In the genomic region with DNA sequence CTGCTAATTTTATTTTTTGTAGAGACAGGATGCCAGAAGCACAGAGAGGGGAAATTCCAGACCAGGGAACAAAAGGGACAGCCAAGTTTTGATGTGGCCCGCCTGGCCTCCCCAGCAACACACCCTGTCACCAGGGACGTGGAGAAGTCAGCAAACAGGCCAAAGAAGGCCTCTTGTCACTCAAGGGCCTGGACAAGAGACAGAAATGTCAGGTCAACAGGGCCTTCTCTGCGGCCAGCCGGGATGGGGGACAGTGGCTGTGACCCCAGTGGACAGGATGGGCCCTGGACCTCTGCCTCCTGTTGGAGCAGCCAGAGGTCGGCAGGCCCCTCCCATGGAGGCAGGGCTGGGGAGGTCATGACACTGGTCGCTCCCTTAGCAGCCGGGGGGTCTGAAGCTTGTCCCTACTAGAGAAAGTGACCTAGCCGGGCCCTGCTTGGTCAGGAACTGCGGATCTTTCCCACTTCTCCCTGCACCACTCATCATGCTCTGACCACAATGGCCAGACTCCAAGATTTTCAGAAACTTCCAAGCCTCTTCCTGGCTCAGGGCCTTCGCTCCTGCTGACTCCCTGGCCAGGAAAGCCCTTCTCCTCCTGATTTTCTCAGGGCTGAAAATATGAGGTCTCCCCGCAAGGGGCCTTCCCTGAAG, we compare ENCODE assay signal across 9 cellular contexts. TPM values are rescaled to one million over a fixed set of nuclear protein-coding genes. Genes with fewer than 3 reads are reported as not detected.
DNase-seq lines count a peak whose midpoint lies in the region; ATAC-seq lines count a peak whose summit lies in the region.
"Had no signal": no experiment of that assay in that cellular context is flagged by ENCODE, and none has a peak within 500 bp of the region (broad histone marks: within the 10 kb centered on the region; RNA-seq: fewer than 3 reads in every experiment).

No MANE protein-coding gene starts in this region.

- H3K9me3 Mint-ChIP-seq in activated naive CD4-positive, alpha-beta T cell treated with anti-CD3 and anti-CD28 coated beads for 36 hours: no peaks in the 10 kb centered on the region
- no peaks in the 10 kb centered on the region for H3K9me3 Mint-ChIP-seq in activated naive CD4-positive, alpha-beta T cell treated with anti-CD3 and anti-CD28 coated beads, Interleukin-2, amount 10 ng/mL, durations not matched to agents 7 days and 5 days

- peak overlapping the region in 10 of 11 experiments; percentile 2 to 78 (median 42); a peak in 10 of 22 replicates for H3K9ac ChIP-seq in BLaER1 treated with 17β-estradiol and CSF1 and Interleukin-3, amounts not matched to agents 10 nM and 100 nM

- H3K4me1 ChIP-seq in BLaER1 treated with 17β-estradiol and CSF1 and Interleukin-3, amounts not matched to agents 10 nM and 100 nM: peaks cover 40 to 72% (median 47%) of the 10 kb centered on the region in 10 experiments

- ATAC-seq in left cardiac atrium (peak; percentile 76 to 80), HG02885 (IDR thresholded peaks at IDR 0.05; ENCODE audit: poor library complexity, unreplicated experiment) (no peak), HG02610 (IDR thresholded peaks at IDR 0.05; ENCODE audit: unreplicated experiment) (no peak)

- H3K9me3 ChIP-seq in BLaER1 treated with 17β-estradiol and CSF1 and Interleukin-3, amounts not matched to agents 10 nM and 100 nM (replicated peaks in 1 of 11): no peaks in the 10 kb centered on the region
- H3K9me3 ChIP-seq: SJCRH30 had no signal

- CTCF ChIA-PET in activated naive CD4-positive, alpha-beta T cell treated with anti-CD3 and anti-CD28 coated beads for 36 hours (lab: Charles Lee): no interaction called here
- CTCF ChIA-PET in activated naive CD4-positive, alpha-beta T cell treated with anti-CD3 and anti-CD28 coated beads, Interleukin-2, amount 10 ng/mL, durations not matched to agents 7 days and 5 days (lab: Charles Lee): no interaction called here

- no peaks in the 10 kb centered on the region for H3K36me3 ChIP-seq in BLaER1 treated with 17β-estradiol and CSF1 and Interleukin-3, amounts not matched to agents 10 nM and 100 nM
- H3K36me3 ChIP-seq: SJCRH30 had no signal

- peak overlapping the region; percentile 77 to 95 (median 85) for H3K4me2 ChIP-seq in BLaER1 treated with 17β-estradiol and CSF1 and Interleukin-3, amounts not matched to agents 10 nM and 100 nM

- no peaks in the 10 kb centered on the region for H3K27me3 ChIP-seq in BLaER1 treated with 17β-estradiol and CSF1 and Interleukin-3, amounts not matched to agents 10 nM and 100 nM

- peak overlapping the region; percentile 33 to 87 (median 63); a peak in 21 of 22 replicates for H3K27ac ChIP-seq in BLaER1 treated with 17β-estradiol and CSF1 and Interleukin-3, amounts not matched to agents 10 nM and 100 nM
- H3K27ac ChIP-seq: SJCRH30 had no signal

- H3K4me1 Mint-ChIP-seq in activated naive CD4-positive, alpha-beta T cell treated with anti-CD3 and anti-CD28 coated beads for 36 hours (ENCODE audit: low read depth): no peaks in the 10 kb centered on the region
- no peaks in the 10 kb centered on the region for H3K4me1 Mint-ChIP-seq in activated naive CD4-positive, alpha-beta T cell treated with anti-CD3 and anti-CD28 coated beads, Interleukin-2, amount 10 ng/mL, durations not matched to agents 7 days and 5 days

- DNase-seq in anterior cingulate cortex (lab: John Stamatoyannopoulos, UW) (peak in 45 of 58 donors; percentile 10 to 73 (median 27)), left cardiac atrium (peak; percentile 86), renal cortical epithelial cell (ENCODE audit: low read depth) (peak; percentile 74)
- DNase-seq in activated naive CD4-positive, alpha-beta T cell treated with anti-CD3 and anti-CD28 coated beads for 36 hours: no peak
- no peak for DNase-seq in activated naive CD4-positive, alpha-beta T cell treated with anti-CD3 and anti-CD28 coated beads, Interleukin-2, amount 10 ng/mL, durations not matched to agents 7 days and 5 days

- H3K36me3 Mint-ChIP-seq in activated naive CD4-positive, alpha-beta T cell treated with anti-CD3 and anti-CD28 coated beads for 36 hours (ENCODE audit: low read depth): no peaks in the 10 kb centered on the region
- no peaks in the 10 kb centered on the region for H3K36me3 Mint-ChIP-seq in activated naive CD4-positive, alpha-beta T cell treated with anti-CD3 and anti-CD28 coated beads, Interleukin-2, amount 10 ng/mL, durations not matched to agents 7 days and 5 days

- no peak overlapping the region; a peak in 1 of 20 replicates for H3K4me3 ChIP-seq in BLaER1 treated with 17β-estradiol and CSF1 and Interleukin-3, amounts not matched to agents 10 nM and 100 nM

- H4K20me1 ChIP-seq in BLaER1 treated with 17β-estradiol and CSF1 and Interleukin-3, amounts not matched to agents 10 nM and 100 nM: no peaks in the 10 kb centered on the region

- H3K27ac Mint-ChIP-seq in activated naive CD4-positive, alpha-beta T cell treated with anti-CD3 and anti-CD28 coated beads for 36 hours: no peak overlapping the region
- H3K27ac Mint-ChIP-seq in activated naive CD4-positive, alpha-beta T cell treated with anti-CD3 and anti-CD28 coated beads, Interleukin-2, amount 10 ng/mL, durations not matched to agents 7 days and 5 days: no peak overlapping the region

- intact Hi-C loops in left cardiac atrium (cut with DNase I): loop anchor here (5.0 to 10.0 kb wide), 2 partner anchors 53 to 94 kb away; no protein-coding TSS in a partner anchor
- intact Hi-C loops in activated naive CD4-positive, alpha-beta T cell treated with anti-CD3 and anti-CD28 coated beads for 36 hours (cut with micrococcal nuclease): no loop called here

- H3K4me3 Mint-ChIP-seq in activated naive CD4-positive, alpha-beta T cell treated with anti-CD3 and anti-CD28 coated beads for 36 hours: no peak overlapping the region
- H3K4me3 Mint-ChIP-seq in activated naive CD4-positive, alpha-beta T cell treated with anti-CD3 and anti-CD28 coated beads, Interleukin-2, amount 10 ng/mL, durations not matched to agents 7 days and 5 days: no peak overlapping the region

- H3K27me3 Mint-ChIP-seq in activated naive CD4-positive, alpha-beta T cell treated with anti-CD3 and anti-CD28 coated beads for 36 hours (ENCODE audit: low read depth): peaks cover 2% of the 10 kb centered on the region
- peaks cover 42% of the 10 kb centered on the region for H3K27me3 Mint-ChIP-seq in activated naive CD4-positive, alpha-beta T cell treated with anti-CD3 and anti-CD28 coated beads, Interleukin-2, amount 10 ng/mL, durations not matched to agents 7 days and 5 days

RNA-seq across cellular contexts. Expression of a gene that starts 9.2 kb away (rescaled TPM):
- 1 to 10 TPM in 1 of 2 donors, under 1 TPM in 1; 0.80 to 1.3 TPM for total RNA-seq in left cardiac atrium
- total RNA-seq in renal cortical epithelial cell: 0.05 TPM in 1 of 2 replicates, not detected in the other
- total RNA-seq in activated naive CD4-positive, alpha-beta T cell treated with anti-CD3 and anti-CD28 coated beads for 36 hours: not detected
- total RNA-seq: SJCRH30 had no signal

RNA-seq across cellular contexts. Expression of a gene that starts 49.2 kb away (rescaled TPM):
- total RNA-seq in left cardiac atrium (1 to 10 TPM; 6.6 to 9.9 TPM), renal cortical epithelial cell (under 0.01 and 0.65 TPM in 2 replicates)
- under 1 TPM; 0.12 to 0.29 TPM for total RNA-seq in activated naive CD4-positive, alpha-beta T cell treated with anti-CD3 and anti-CD28 coated beads for 36 hours

Comparison
In these comparisons a context has a peak if more than half of its experiments do, and no peak if none do; other contexts are left out.
1. DNase-seq: peak in anterior cingulate cortex (45 of 58), left cardiac atrium (single experiment) and renal cortical epithelial cell (single experiment); none in activated naive CD4-positive, alpha-beta T cell treated with anti-CD3 and anti-CD28 coated beads for 36 hours (single experiment) and activated naive CD4-positive, alpha-beta T cell treated with anti-CD3 and anti-CD28 coated beads, Interleukin-2, amount 10 ng/mL, durations not matched to agents 7 days and 5 days (single experiment).
2. ATAC-seq: peak in left cardiac atrium (2 of 2); none in HG02885 (single experiment) and HG02610 (single experiment).